Comparison of ENCODE assay signal across 1 cellular context in genomic region chr1:46718340-46718726, GRCh38.
TF ChIP-seq lines count a peak whose summit lies in the region.

No MANE protein-coding gene starts in this region.

TF ChIP-seq in GM23338, 12 proteins besides CTCF, POLR2A, EP300 and RAD21 (continued from another document):
- TF ChIP-seq ZNF462 (CRISPR knock-in tag; IDR thresholded peaks at IDR 0.05) (no peak), EZH2 (IDR thresholded peaks at IDR 0.05; ENCODE audit: low read depth, unreplicated experiment) (no peak), JUNB (IDR thresholded peaks at IDR 0.05; ENCODE audit: unreplicated experiment) (no peak), POLR2AphosphoS5 (IDR thresholded peaks at IDR 0.05; ENCODE audit: low read depth) (no peak), ZNF331 (CRISPR knock-in tag; IDR thresholded peaks at IDR 0.05; ENCODE audit: low read depth) (no peak), ZNF114 (CRISPR knock-in tag; IDR thresholded peaks at IDR 0.05) (no peak)
